ENCODE assay signal across 1 cellular context in the genomic region with DNA sequence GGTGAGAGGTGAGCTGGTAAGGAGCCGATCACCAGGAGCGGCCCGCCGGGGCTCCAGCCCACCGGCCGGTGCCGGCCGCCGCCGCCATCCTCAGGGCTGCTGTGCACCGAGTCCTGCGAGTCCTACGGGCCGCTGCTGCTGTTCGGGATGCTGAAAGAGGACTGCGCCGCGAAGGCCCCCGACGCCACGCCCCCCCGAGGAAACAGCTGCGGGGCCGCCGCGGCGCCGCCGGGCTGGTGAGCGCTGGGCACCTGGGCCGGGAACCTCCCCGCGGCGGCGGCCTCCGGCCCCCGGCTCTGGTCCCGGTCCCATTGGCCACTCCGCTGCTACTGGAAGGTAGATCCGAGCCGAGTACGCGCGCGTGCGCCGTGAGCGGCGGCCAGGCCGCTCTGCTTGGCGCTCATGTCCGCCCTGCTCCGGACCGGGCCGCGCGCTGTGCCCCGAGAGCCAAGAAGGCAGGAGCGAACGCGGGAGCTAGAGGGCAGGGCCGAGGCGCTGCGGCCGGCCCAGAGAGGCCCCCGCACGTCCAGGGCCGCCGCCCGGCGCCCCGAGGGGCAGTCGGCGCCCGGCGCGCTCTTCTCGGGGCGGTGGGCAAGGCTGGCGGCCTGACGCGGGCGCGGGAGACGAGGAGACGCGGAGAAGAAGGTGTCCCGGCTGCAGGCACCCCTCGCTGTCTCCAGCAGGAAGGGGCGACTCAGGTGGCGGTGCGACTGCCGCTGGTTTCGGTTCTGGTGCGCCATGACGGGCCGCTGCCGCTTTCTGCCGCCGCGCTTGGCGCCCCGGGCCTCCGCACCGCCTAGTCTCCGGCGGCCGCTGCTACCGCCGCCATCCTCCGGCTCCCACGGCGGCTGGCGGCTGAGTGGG.
A peak's percentile ranks its signal among the peaks of the same experiment; 100 is the strongest.
TF ChIP-seq lines count a peak whose summit lies in the region.

No MANE protein-coding gene starts in this region.

TF ChIP-seq in K562, 482 proteins besides CTCF, POLR2A, EP300 and RAD21 (continued from another document):
- no peak for TF ChIP-seq MYNN (IDR thresholded peaks at IDR 0.05)
- no peak for TF ChIP-seq MYNN (CRISPR knock-in tag; IDR thresholded peaks at IDR 0.05)
- peak; percentile 36 for TF ChIP-seq HMGN3 (IDR thresholded peaks at IDR 0.05; ENCODE audit: borderline replicate concordance, extremely low read depth, insufficient read length, low read depth, low read length)
- peak; percentile 22; the same call in 1 of the 2 replicates for TF ChIP-seq SIN3B (IDR thresholded peaks at IDR 0.05; ENCODE audit: low read depth)
- no peak for TF ChIP-seq NCOA4 (IDR thresholded peaks at IDR 0.05; ENCODE audit: partially characterized antibody)
- peak; percentile 68; the same call in 1 of the 2 replicates for TF ChIP-seq PHF8 (IDR thresholded peaks at IDR 0.05; ENCODE audit: borderline replicate concordance, low read length)
- TF ChIP-seq, protein P1, sequence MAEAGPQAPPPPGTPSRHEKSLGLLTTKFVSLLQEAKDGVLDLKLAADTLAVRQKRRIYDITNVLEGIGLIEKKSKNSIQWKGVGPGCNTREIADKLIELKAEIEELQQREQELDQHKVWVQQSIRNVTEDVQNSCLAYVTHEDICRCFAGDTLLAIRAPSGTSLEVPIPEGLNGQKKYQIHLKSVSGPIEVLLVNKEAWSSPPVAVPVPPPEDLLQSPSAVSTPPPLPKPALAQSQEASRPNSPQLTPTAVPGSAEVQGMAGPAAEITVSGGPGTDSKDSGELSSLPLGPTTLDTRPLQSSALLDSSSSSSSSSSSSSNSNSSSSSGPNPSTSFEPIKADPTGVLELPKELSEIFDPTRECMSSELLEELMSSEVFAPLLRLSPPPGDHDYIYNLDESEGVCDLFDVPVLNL (CRISPR knock-in tag; IDR thresholded peaks at IDR 0.05; ENCODE audit: low read depth) = no peak
- TF ChIP-seq NFYB (IDR thresholded peaks at IDR 0.05; ENCODE audit: extremely low read depth, insufficient read length) = no peak
- TF ChIP-seq ZNF24 (IDR thresholded peaks at IDR 0.05) = no peak
- TF ChIP-seq KLF13 (tag; IDR thresholded peaks at IDR 0.05; ENCODE audit: borderline replicate concordance, low read depth) = peak; percentile 67; the same call in 1 of the 2 replicates
- peak; percentile 90 to 91 for TF ChIP-seq NRF1 (conservative IDR thresholded peaks at IDR 0.05 in 1 of 2, IDR thresholded peaks at IDR 0.05 in 1 of 2)
- no peak for TF ChIP-seq NCOA6 (IDR thresholded peaks at IDR 0.05)
- TF ChIP-seq POLR2G (IDR thresholded peaks at IDR 0.05; ENCODE audit: low read depth, low read length) = peak; percentile 80
- TF ChIP-seq, protein P2, sequence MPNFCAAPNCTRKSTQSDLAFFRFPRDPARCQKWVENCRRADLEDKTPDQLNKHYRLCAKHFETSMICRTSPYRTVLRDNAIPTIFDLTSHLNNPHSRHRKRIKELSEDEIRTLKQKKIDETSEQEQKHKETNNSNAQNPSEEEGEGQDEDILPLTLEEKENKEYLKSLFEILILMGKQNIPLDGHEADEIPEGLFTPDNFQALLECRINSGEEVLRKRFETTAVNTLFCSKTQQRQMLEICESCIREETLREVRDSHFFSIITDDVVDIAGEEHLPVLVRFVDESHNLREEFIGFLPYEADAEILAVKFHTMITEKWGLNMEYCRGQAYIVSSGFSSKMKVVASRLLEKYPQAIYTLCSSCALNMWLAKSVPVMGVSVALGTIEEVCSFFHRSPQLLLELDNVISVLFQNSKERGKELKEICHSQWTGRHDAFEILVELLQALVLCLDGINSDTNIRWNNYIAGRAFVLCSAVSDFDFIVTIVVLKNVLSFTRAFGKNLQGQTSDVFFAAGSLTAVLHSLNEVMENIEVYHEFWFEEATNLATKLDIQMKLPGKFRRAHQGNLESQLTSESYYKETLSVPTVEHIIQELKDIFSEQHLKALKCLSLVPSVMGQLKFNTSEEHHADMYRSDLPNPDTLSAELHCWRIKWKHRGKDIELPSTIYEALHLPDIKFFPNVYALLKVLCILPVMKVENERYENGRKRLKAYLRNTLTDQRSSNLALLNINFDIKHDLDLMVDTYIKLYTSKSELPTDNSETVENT (CRISPR knock-in tag; IDR thresholded peaks at IDR 0.05) = peak; percentile 28; the same call in 1 of the 2 replicates
- TF ChIP-seq AFF4 (CRISPR knock-in tag; IDR thresholded peaks at IDR 0.05) = 0 out of 2 replicates have a peak, but pooled peaks have one; percentile 59
- peak; percentile 13 to 36; a peak in 2 of 4 replicates for TF ChIP-seq NONO (IDR thresholded peaks at IDR 0.05; ENCODE audit: low read depth in 2 of 2, low read length in 1 of 2)
- TF ChIP-seq UBTF (IDR thresholded peaks at IDR 0.05; ENCODE audit: borderline replicate concordance in 1 of 2, low read depth in 2 of 2, low read length in 2 of 2) = peak in 1 of 2 experiments; percentile 68; a peak in 2 of 4 replicates
- TF ChIP-seq, protein P3, sequence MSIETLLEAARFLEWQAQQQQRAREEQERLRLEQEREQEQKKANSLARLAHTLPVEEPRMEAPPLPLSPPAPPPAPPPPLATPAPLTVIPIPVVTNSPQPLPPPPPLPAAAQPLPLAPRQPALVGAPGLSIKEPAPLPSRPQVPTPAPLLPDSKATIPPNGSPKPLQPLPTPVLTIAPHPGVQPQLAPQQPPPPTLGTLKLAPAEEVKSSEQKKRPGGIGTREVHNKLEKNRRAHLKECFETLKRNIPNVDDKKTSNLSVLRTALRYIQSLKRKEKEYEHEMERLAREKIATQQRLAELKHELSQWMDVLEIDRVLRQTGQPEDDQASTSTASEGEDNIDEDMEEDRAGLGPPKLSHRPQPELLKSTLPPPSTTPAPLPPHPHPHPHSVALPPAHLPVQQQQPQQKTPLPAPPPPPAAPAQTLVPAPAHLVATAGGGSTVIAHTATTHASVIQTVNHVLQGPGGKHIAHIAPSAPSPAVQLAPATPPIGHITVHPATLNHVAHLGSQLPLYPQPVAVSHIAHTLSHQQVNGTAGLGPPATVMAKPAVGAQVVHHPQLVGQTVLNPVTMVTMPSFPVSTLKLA (conservative IDR thresholded peaks at IDR 0.05) = peak; percentile 78 to 84
- TF ChIP-seq U2AF1 (optimal IDR thresholded peaks at IDR 0.05; ENCODE audit: low read depth, low read length) = no peak
- peak in 1 of 2 experiments; percentile 86; a peak in 1 of 4 replicates for TF ChIP-seq SIN3A (IDR thresholded peaks at IDR 0.05; ENCODE audit: borderline replicate concordance in 2 of 2, control insufficient read depth in 1 of 2, low read depth in 2 of 2, low read length in 2 of 2)
- no peak for TF ChIP-seq ZNF830 (CRISPR knock-in tag; IDR thresholded peaks at IDR 0.05)
- TF ChIP-seq ELF4 (CRISPR knock-in tag; IDR thresholded peaks at IDR 0.05) = no peak
